Comparison of ENCODE assay signal across 31 cellular contexts in the genomic region with DNA sequence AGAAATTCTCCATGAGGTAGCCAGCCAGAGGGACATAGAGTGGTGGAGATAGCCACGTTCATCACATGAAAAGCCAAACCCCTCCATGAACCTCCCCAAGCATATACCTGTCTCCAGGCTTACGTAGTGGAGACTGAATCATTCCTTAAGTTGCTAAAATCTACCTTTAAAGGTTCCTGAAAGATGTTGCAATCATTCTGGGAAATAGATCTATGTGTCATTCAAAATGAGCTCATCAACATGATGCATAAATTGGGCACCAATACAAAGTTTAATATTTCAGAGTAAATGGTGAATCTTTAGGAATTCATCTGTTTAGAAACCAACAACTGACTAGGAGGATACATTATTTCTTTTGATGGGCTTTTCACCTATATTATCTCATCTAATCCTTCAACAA.
DNase-seq lines count a peak whose midpoint lies in the region; ATAC-seq and TF ChIP-seq lines count a peak whose summit lies in the region.
"Had no signal": no experiment of that assay in that cellular context is flagged by ENCODE, and none has a peak within 500 bp of the region (broad histone marks: within the 10 kb centered on the region; RNA-seq: fewer than 3 reads in every experiment).

No MANE protein-coding gene starts in this region.

- H3K36me3 Mint-ChIP-seq in activated naive CD8-positive, alpha-beta T cell treated with anti-CD3 and anti-CD28 coated beads, Interleukin-2, amount 50 U/mL, for 24 hours (ENCODE audit: low read depth), result no peaks in the 10 kb centered on the region
- no peaks in the 10 kb centered on the region for H3K36me3 Mint-ChIP-seq in activated naive CD8-positive, alpha-beta T cell treated with anti-CD3 and anti-CD28 coated beads for 36 hours
- H3K36me3 Mint-ChIP-seq: CD8-positive, alpha-beta T cell had no signal

- H4K20me1 ChIP-seq in mammary epithelial cell (ENCODE audit: insufficient read depth, low read length), result no peaks in the 10 kb centered on the region

- TF ChIP-seq CTCF in mammary epithelial cell (conservative IDR thresholded peaks at IDR 0.05 in 1 of 2, IDR thresholded peaks at IDR 0.05 in 1 of 2; ENCODE audit: extremely low read depth in 1 of 2, insufficient read depth in 1 of 2, low read depth in 1 of 2, low read length in 2 of 2) (no peak), BE2C (IDR thresholded peaks at IDR 0.05; ENCODE audit: low read depth, low read length) (no peak)

- intact Hi-C loops in mammary epithelial cell (cut with micrococcal nuclease), result no loop called here

- H3K27me3 ChIP-seq in mammary epithelial cell (ENCODE audit: insufficient read depth, low read length) (no peaks in the 10 kb centered on the region), BE2C (no peaks in the 10 kb centered on the region)
- H3K27me3 ChIP-seq: heart left ventricle, suprapubic skin had no signal

- dilution Hi-C loops in mammary epithelial cell (cut with HindIII; ENCODE audit: low sequenced_read_pairs), result no loop called here

- H3K9me3 Mint-ChIP-seq in activated naive CD8-positive, alpha-beta T cell treated with anti-CD3 and anti-CD28 coated beads, Interleukin-2, amount 50 U/mL, for 24 hours, result no peaks in the 10 kb centered on the region
- no peaks in the 10 kb centered on the region for H3K9me3 Mint-ChIP-seq in activated naive CD8-positive, alpha-beta T cell treated with anti-CD3 and anti-CD28 coated beads for 36 hours
- H3K9me3 Mint-ChIP-seq: activated T-cell treated with anti-CD3 and anti-CD28 coated beads, Interleukin-2, amount 50 U/mL, for 24 hours; central memory CD8-positive, alpha-beta T cell had no signal

- WGBS in mammary epithelial cell (ENCODE audit: low coverage, missing lambda C conversion rate), result 13% methylated on average over 2 of the region's 2 CpGs

- ATAC-seq in activated naive CD8-positive, alpha-beta T cell treated with anti-CD3 and anti-CD28 coated beads, Interleukin-2, amount 50 U/mL, for 24 hours, result peak; percentile 61
- ATAC-seq: CD8-positive, alpha-beta T cell; effector memory CD8-positive, alpha-beta T cell; heart left ventricle; lower lobe of right lung; naive thymus-derived CD8-positive, alpha-beta T cell; psoas muscle had no signal

- H3K4me1 Mint-ChIP-seq in activated naive CD8-positive, alpha-beta T cell treated with anti-CD3 and anti-CD28 coated beads, Interleukin-2, amount 50 U/mL, for 24 hours, result peaks cover 39% of the 10 kb centered on the region
- peaks cover 4% of the 10 kb centered on the region for H3K4me1 Mint-ChIP-seq in activated naive CD8-positive, alpha-beta T cell treated with anti-CD3 and anti-CD28 coated beads for 36 hours

- DNase-seq in activated naive CD8-positive, alpha-beta T cell treated with anti-CD3 and anti-CD28 coated beads, Interleukin-2, amount 50 U/mL, for 24 hours, result no peak
- DNase-seq in activated naive CD8-positive, alpha-beta T cell treated with anti-CD3 and anti-CD28 coated beads for 36 hours, result no peak
- DNase-seq in mammary epithelial cell (peak; percentile 46), kidney tubule cell (ENCODE audit: low spot score) (peak; percentile 68), NCI-H2196 (lab: John Stamatoyannopoulos, UW; ENCODE audit: unreplicated experiment) (no peak), BE2C (no peak), KG1 (lab: John Stamatoyannopoulos, UW) (no peak), NOMO-1 treated with dmso at 0.1 percent for 144 hours (lab: John Stamatoyannopoulos, UW; ENCODE audit: unreplicated experiment) (no peak)
- DNase-seq: activated CD4-positive, alpha-beta T cell treated with anti-CD3 and anti-CD28 coated beads for 4 hours; activated gamma-delta T cell treated with Interleukin-2 at 50 U/mL for 16 hours; activated T-cell treated with anti-CD3 and anti-CD28 coated beads, Interleukin-2, amount 50 U/mL, for 24 hours; CD8-positive, alpha-beta T cell; effector memory CD8-positive, alpha-beta T cell; foreskin melanocyte; heart left ventricle; lower lobe of right lung; MV-4-11; naive thymus-derived CD8-positive, alpha-beta T cell; NCI-H2107; NCI-H446; NCI-H774; occipital lobe; psoas muscle; RPMI8226; stimulated activated CD4-positive, alpha-beta T cell treated with anti-CD3 and anti-CD28 coated beads, Interleukin-4, amount 100 ng/mL, for 24 hours; T1000 had no signal

- CTCF ChIA-PET in mammary epithelial cell (lab: Charles Lee; ENCODE audit: low non-redundant PET), result no interaction called here

- no peak overlapping the region for H3K4me3 Mint-ChIP-seq in activated naive CD8-positive, alpha-beta T cell treated with anti-CD3 and anti-CD28 coated beads, Interleukin-2, amount 50 U/mL, for 24 hours
- H3K4me3 Mint-ChIP-seq in activated naive CD8-positive, alpha-beta T cell treated with anti-CD3 and anti-CD28 coated beads for 36 hours, result no peak overlapping the region
- H3K4me3 Mint-ChIP-seq: activated T-cell treated with anti-CD3 and anti-CD28 coated beads, Interleukin-2, amount 50 U/mL, for 24 hours; B cell; CD8-positive, alpha-beta T cell; central memory CD8-positive, alpha-beta T cell; effector memory CD8-positive, alpha-beta T cell; naive thymus-derived CD8-positive, alpha-beta T cell had no signal

- peak overlapping the region; percentile 13 for H3K27ac Mint-ChIP-seq in activated naive CD8-positive, alpha-beta T cell treated with anti-CD3 and anti-CD28 coated beads, Interleukin-2, amount 50 U/mL, for 24 hours
- H3K27ac Mint-ChIP-seq in activated naive CD8-positive, alpha-beta T cell treated with anti-CD3 and anti-CD28 coated beads for 36 hours, result no peak overlapping the region
- H3K27ac Mint-ChIP-seq: B cell; CD8-positive, alpha-beta T cell; effector memory CD8-positive, alpha-beta T cell had no signal

- no peaks in the 10 kb centered on the region for H3K79me2 ChIP-seq in mammary epithelial cell (ENCODE audit: insufficient read depth, low read length)

- H3K4me1 ChIP-seq in mammary epithelial cell (ENCODE audit: insufficient read depth, low read length), result no peaks in the 10 kb centered on the region
- peaks cover 15% of the 10 kb centered on the region for H3K4me1 ChIP-seq in BE2C
- H3K4me1 ChIP-seq: psoas muscle had no signal

- H3K4me3 ChIP-seq in mammary epithelial cell (replicated peaks in 1 of 3; ENCODE audit: insufficient read depth in 1 of 3, low read depth in 2 of 3, low read length in 3 of 3) (no peak overlapping the region), BE2C (ENCODE audit: low read depth, low read length) (no peak overlapping the region)
- H3K4me3 ChIP-seq: heart left ventricle, lower lobe of right lung, psoas muscle, suprapubic skin had no signal

- BruUV-seq in mammary epithelial cell (replicated peaks; lab: Mats Ljungman, UMichigan), result no TSS peak

- no peak overlapping the region for H3K9ac ChIP-seq in mammary epithelial cell (ENCODE audit: insufficient read depth, low read length)

- peaks cover 24% of the 10 kb centered on the region for H3K27me3 Mint-ChIP-seq in activated naive CD8-positive, alpha-beta T cell treated with anti-CD3 and anti-CD28 coated beads, Interleukin-2, amount 50 U/mL, for 24 hours
- H3K27me3 Mint-ChIP-seq in activated naive CD8-positive, alpha-beta T cell treated with anti-CD3 and anti-CD28 coated beads for 36 hours, result peaks cover 21% of the 10 kb centered on the region
- H3K27me3 Mint-ChIP-seq: central memory CD8-positive, alpha-beta T cell; effector memory CD8-positive, alpha-beta T cell had no signal

- H3K36me3 ChIP-seq in mammary epithelial cell (ENCODE audit: insufficient read depth, low read length), result no peaks in the 10 kb centered on the region
- no peaks in the 10 kb centered on the region for H3K36me3 ChIP-seq in BE2C
- H3K36me3 ChIP-seq: heart left ventricle, lower lobe of right lung, suprapubic skin had no signal

- no peak overlapping the region for H2AFZ ChIP-seq in mammary epithelial cell (ENCODE audit: low read depth, low read length)

- H3K27ac ChIP-seq in mammary epithelial cell (ENCODE audit: insufficient read depth, low read depth, low read length), result no peak overlapping the region
- H3K27ac ChIP-seq: heart left ventricle, HL-60, lower lobe of right lung, psoas muscle, suprapubic skin, VCaP had no signal

- in situ Hi-C loops in mammary epithelial cell (cut with MboI; ENCODE audit: low sequenced_read_pairs in 2 of 2), result no loop called here

- H3K9me3 ChIP-seq in mammary epithelial cell (replicated peaks; ENCODE audit: insufficient read depth, low read length) (peaks cover 3% of the 10 kb centered on the region), BE2C (no peaks in the 10 kb centered on the region)
- H3K9me3 ChIP-seq: heart left ventricle, lower lobe of right lung, psoas muscle, suprapubic skin had no signal

- no peak overlapping the region for H3K4me2 ChIP-seq in mammary epithelial cell (ENCODE audit: insufficient read depth, low read depth, low read length)

Comparison
In these comparisons a context has a peak if more than half of its experiments do, and no peak if none do; other contexts are left out.
1. DNase-seq: peak in mammary epithelial cell (single experiment) and kidney tubule cell (single experiment); none in activated naive CD8-positive, alpha-beta T cell treated with anti-CD3 and anti-CD28 coated beads, Interleukin-2, amount 50 U/mL, for 24 hours (single experiment), activated naive CD8-positive, alpha-beta T cell treated with anti-CD3 and anti-CD28 coated beads for 36 hours (single experiment), NCI-H2196 (single experiment), BE2C (single experiment), KG1 (single experiment) and NOMO-1 treated with dmso at 0.1 percent for 144 hours (single experiment).